Comparison of ENCODE assay signal across 1 cellular context in genomic region chr2:20650880-20651730, GRCh38.
TF ChIP-seq lines count a peak whose summit lies in the region.

Gene HS1BP3 (minus strand): TSS chr2:20651098. CDS start chr2:20651063, 35 bp downstream.

TF ChIP-seq in SK-N-SH, 30 proteins besides CTCF, POLR2A, EP300 and RAD21 (continued from another document):
- no peak for TF ChIP-seq ZBTB33 (IDR thresholded peaks at IDR 0.05; ENCODE audit: borderline replicate concordance, low read depth)
- no peak for TF ChIP-seq REST (IDR thresholded peaks at IDR 0.05; ENCODE audit: low read depth, low read length)
- no peak for TF ChIP-seq PBX3 (IDR thresholded peaks at IDR 0.05)
- TF ChIP-seq GABPA (IDR thresholded peaks at IDR 0.05; ENCODE audit: low read depth): no peak
- peak; percentile 67; the same call in 1 of the 2 replicates for TF ChIP-seq RFX5 (IDR thresholded peaks at IDR 0.05; ENCODE audit: low read length)
- TF ChIP-seq CHD2 (IDR thresholded peaks at IDR 0.05; ENCODE audit: low read length, partially characterized antibody): peak; percentile 59
- no peak; the same call in 1 of the 2 replicates for TF ChIP-seq RCOR1 (IDR thresholded peaks at IDR 0.05; ENCODE audit: low read length)
- TF ChIP-seq TCF12 (IDR thresholded peaks at IDR 0.05): no peak
- TF ChIP-seq USF2 (IDR thresholded peaks at IDR 0.05; ENCODE audit: borderline replicate concordance, low read depth, low read length): peak; percentile 55
- TF ChIP-seq IRF3 (IDR thresholded peaks at IDR 0.05; ENCODE audit: low read depth, low read length): no peak
- TF ChIP-seq NFIC (IDR thresholded peaks at IDR 0.05; ENCODE audit: borderline replicate concordance): no peak
TF ChIP-seq in SK-N-SH: peak in this region for 12.
